ENCODE assay signal across 16 cellular contexts in genomic region chr20:9837634-9838033, GRCh38. TPM values are rescaled to one million over a fixed set of nuclear protein-coding genes. Genes with fewer than 3 reads are reported as not detected.
A peak's percentile ranks its signal among the peaks of the same experiment; 100 is the strongest.
DNase-seq lines count a peak whose midpoint lies in the region; ATAC-seq and TF ChIP-seq lines count a peak whose summit lies in the region.
"Had no signal": no experiment of that assay in that cellular context is flagged by ENCODE, and none has a peak within 500 bp of the region (broad histone marks: within the 10 kb centered on the region; RNA-seq: fewer than 3 reads in every experiment).

No MANE protein-coding gene starts in this region.

- no peak overlapping the region for H3K4me2 ChIP-seq in trophoblast cell (ENCODE audit: low read length)

- H3K36me3 Mint-ChIP-seq in chondrocyte (ENCODE audit: low read depth) = peaks cover 1% of the 10 kb centered on the region
- H3K36me3 Mint-ChIP-seq: activated naive CD8-positive, alpha-beta T cell treated with anti-CD3 and anti-CD28 coated beads, Interleukin-2, amount 10 ng/mL, durations not matched to agents 7 days and 5 days; CD4-positive, CD25-positive, alpha-beta regulatory T cell; natural killer cell treated with Interleukin-12 subunit alpha and Interleukin-12 subunit beta and Interleukin-15 and Interleukin-18, amount 100 ng/mL, for 72 hours; T-cell had no signal

- no peak overlapping the region for H3K18ac ChIP-seq in trophoblast cell (ENCODE audit: low read length)

- peaks cover 7% of the 10 kb centered on the region for H3K9me3 Mint-ChIP-seq in chondrocyte (ENCODE audit: low read depth)
- H3K9me3 Mint-ChIP-seq: activated naive CD8-positive, alpha-beta T cell treated with anti-CD3 and anti-CD28 coated beads, Interleukin-2, amount 10 ng/mL, durations not matched to agents 7 days and 5 days had no signal

- no peak overlapping the region for H3K23ac ChIP-seq in trophoblast cell (ENCODE audit: low read length)

- H2AFZ ChIP-seq in neuron (ENCODE audit: low read depth, low read length) = peak overlapping the region; percentile 89
- no peak overlapping the region for H2AFZ ChIP-seq in trophoblast cell (ENCODE audit: insufficient read depth, low read length, poor library complexity)

- H3K4ac ChIP-seq in trophoblast cell (ENCODE audit: low read depth, low read length) = no peak overlapping the region

- no peaks in the 10 kb centered on the region for H3K79me1 ChIP-seq in trophoblast cell (ENCODE audit: low read length)

- H3K27ac ChIP-seq in HUES48 (ENCODE audit: low read depth, low read length) (no peak overlapping the region), trophoblast cell (ENCODE audit: low read depth, low read length) (no peak overlapping the region)
- H3K27ac ChIP-seq: esophagus squamous epithelium had no signal

- no peak overlapping the region for H4K12ac ChIP-seq in trophoblast cell (ENCODE audit: low read depth, low read length)

- TF ChIP-seq CTCF in chondrocyte (IDR thresholded peaks at IDR 0.05) = no peak

- H3K27ac Mint-ChIP-seq in chondrocyte (ENCODE audit: unreplicated experiment) = no peak overlapping the region
- H3K27ac Mint-ChIP-seq: activated naive CD8-positive, alpha-beta T cell treated with anti-CD3 and anti-CD28 coated beads, Interleukin-2, amount 10 ng/mL, durations not matched to agents 7 days and 5 days; CD4-positive, CD25-positive, alpha-beta regulatory T cell; natural killer cell treated with Interleukin-12 subunit alpha and Interleukin-12 subunit beta and Interleukin-15 and Interleukin-18, amount 100 ng/mL, for 72 hours; stimulated activated naive CD8-positive, alpha-beta T cell treated with anti-CD3 and anti-CD28 coated beads, Interleukin-15, amount 100 ng/mL, for 72 hours had no signal

- peaks cover 33% of the 10 kb centered on the region for H3K27me3 ChIP-seq in HUES48 (ENCODE audit: control insufficient read depth, insufficient read depth, low read length)
- H3K27me3 ChIP-seq in neuron (ENCODE audit: insufficient read depth, low read length) = peaks cover 3% of the 10 kb centered on the region
- H3K27me3 ChIP-seq in trophoblast cell (ENCODE audit: insufficient read depth, low read length) = no peaks in the 10 kb centered on the region

- H3K79me2 ChIP-seq in trophoblast cell (ENCODE audit: control insufficient read depth, insufficient read depth, low read length, poor library complexity) = no peaks in the 10 kb centered on the region

- peak overlapping the region; percentile 39 for H3K4me3 Mint-ChIP-seq in chondrocyte (ENCODE audit: unreplicated experiment)
- H3K4me3 Mint-ChIP-seq: activated naive CD8-positive, alpha-beta T cell treated with anti-CD3 and anti-CD28 coated beads, Interleukin-2, amount 10 ng/mL, durations not matched to agents 7 days and 5 days; CD4-positive, CD25-positive, alpha-beta regulatory T cell; natural killer cell treated with Interleukin-12 subunit alpha and Interleukin-12 subunit beta and Interleukin-15 and Interleukin-18, amount 100 ng/mL, for 72 hours; stimulated activated naive CD8-positive, alpha-beta T cell treated with anti-CD3 and anti-CD28 coated beads, Interleukin-15, amount 100 ng/mL, for 72 hours; T-cell had no signal

- no peak overlapping the region for H2AK5ac ChIP-seq in trophoblast cell (ENCODE audit: low read length)

- no peak for ATAC-seq in HG03439 (IDR thresholded peaks at IDR 0.05; ENCODE audit: unreplicated experiment)
- no peak for ATAC-seq in activated CD4-positive, CD25-positive, alpha-beta regulatory T cell treated with anti-CD3 and anti-CD28 coated beads, Interleukin-2, amount 50 U/mL, for 24 hours
- ATAC-seq: natural killer cell treated with Interleukin-12 subunit alpha and Interleukin-12 subunit beta and Interleukin-15 and Interleukin-18, amount 100 ng/mL, for 72 hours; Panc1; stimulated activated naive CD8-positive, alpha-beta T cell treated with anti-CD3 and anti-CD28 coated beads, Interleukin-15, amount 100 ng/mL, for 72 hours; T-cell had no signal

- H3K27me3 Mint-ChIP-seq in chondrocyte (ENCODE audit: low read depth) = peaks cover 47% of the 10 kb centered on the region

- H3K9me3 ChIP-seq in HUES48 (ENCODE audit: control insufficient read depth, insufficient read depth, low read length) (no peaks in the 10 kb centered on the region), neuron (ENCODE audit: low read length) (no peaks in the 10 kb centered on the region), trophoblast cell (ENCODE audit: insufficient read depth, low read depth, low read length) (no peaks in the 10 kb centered on the region)

- no peak overlapping the region for H4K91ac ChIP-seq in trophoblast cell (ENCODE audit: low read depth, low read length)

- H3K4me1 ChIP-seq in HUES48 (ENCODE audit: control insufficient read depth, insufficient read depth, low read length) = peaks cover 16% of the 10 kb centered on the region
- peaks cover 6% of the 10 kb centered on the region for H3K4me1 ChIP-seq in neuron (ENCODE audit: insufficient read depth, low read length)
- peaks cover 3 to 7% of the 10 kb centered on the region in 2 experiments for H3K4me1 ChIP-seq in trophoblast cell (ENCODE audit: control insufficient read depth in 1 of 2, insufficient read depth in 2 of 2, low read length in 2 of 2)

- no peak overlapping the region for H3K14ac ChIP-seq in trophoblast cell (ENCODE audit: low read length)

- H3K9ac ChIP-seq in HUES48 (ENCODE audit: low read depth, low read length) (no peak overlapping the region), trophoblast cell (ENCODE audit: low read length) (no peak overlapping the region)

- H3K4me3 ChIP-seq in HUES48 (ENCODE audit: low read depth, low read length) (peak overlapping the region; percentile 69), neuron (ENCODE audit: low read length) (peak overlapping the region; percentile 61), trophoblast cell (ENCODE audit: low read depth, low read length) (no peak overlapping the region)

- DNase-seq in NCI-H2171 treated with DMSO at 0.1 percent for 48 hours (lab: John Stamatoyannopoulos, UW) (peak; percentile 76), chondrocyte (ENCODE audit: low spot score) (no peak), trophoblast cell (no peak)
- DNase-seq in activated effector memory CD4-positive, alpha-beta T cell treated with Interleukin-2 at 50 U/mL for 16 hours = no peak
- DNase-seq: activated naive CD8-positive, alpha-beta T cell treated with anti-CD3 and anti-CD28 coated beads, Interleukin-2, amount 10 ng/mL, durations not matched to agents 7 days and 5 days; CD4-positive, CD25-positive, alpha-beta regulatory T cell; esophagus squamous epithelium; stimulated activated naive CD8-positive, alpha-beta T cell treated with anti-CD3 and anti-CD28 coated beads, Interleukin-15, amount 100 ng/mL, for 72 hours; T-cell had no signal

- no peak overlapping the region for H4K8ac ChIP-seq in trophoblast cell (ENCODE audit: low read depth, low read length)

- no peak overlapping the region for H2BK12ac ChIP-seq in trophoblast cell (ENCODE audit: low read length)

- WGBS in trophoblast cell (ENCODE audit: extremely low coverage, insufficient coverage, insufficient read length) = no CpG with 5 or more reads among the region's 7 CpGs

- H3K4me1 Mint-ChIP-seq in chondrocyte (ENCODE audit: low read depth) = peaks cover 5% of the 10 kb centered on the region
- H3K4me1 Mint-ChIP-seq: activated naive CD8-positive, alpha-beta T cell treated with anti-CD3 and anti-CD28 coated beads, Interleukin-2, amount 10 ng/mL, durations not matched to agents 7 days and 5 days; CD4-positive, CD25-positive, alpha-beta regulatory T cell; T-cell had no signal

- H2BK5ac ChIP-seq in trophoblast cell (ENCODE audit: low read depth, low read length, poor library complexity) = no peak overlapping the region

- no peak overlapping the region for H2BK120ac ChIP-seq in trophoblast cell (ENCODE audit: insufficient read depth, low read length, poor library complexity)

- H3K36me3 ChIP-seq in HUES48 (ENCODE audit: control insufficient read depth, insufficient read depth, low read length) (no peaks in the 10 kb centered on the region), neuron (ENCODE audit: insufficient read depth, low read length) (no peaks in the 10 kb centered on the region), trophoblast cell (ENCODE audit: control insufficient read depth in 1 of 2, insufficient read depth in 2 of 2, low read length in 2 of 2) (no peaks in the 10 kb centered on the region)
- H3K36me3 ChIP-seq: esophagus squamous epithelium had no signal

RNA-seq across cellular contexts. Expression of gene PAK5, which starts 1.2 kb away (rescaled TPM):
- not detected in 3 replicates for total RNA-seq in chondrocyte
- polyA plus RNA-seq in trophoblast cell (2013) = 0.12 TPM in 2 replicates
- total RNA-seq: activated naive CD8-positive, alpha-beta T cell treated with anti-CD3 and anti-CD28 coated beads, Interleukin-2, amount 10 ng/mL, durations not matched to agents 7 days and 5 days; CD4-positive, CD25-positive, alpha-beta regulatory T cell; LHCN-M2; natural killer cell treated with Interleukin-12 subunit alpha and Interleukin-12 subunit beta and Interleukin-15 and Interleukin-18, amount 100 ng/mL, for 72 hours; T-cell had no signal
- polyA plus RNA-seq: CD4-positive, CD25-positive, alpha-beta regulatory T cell had no signal
